1 cellular context compared by ENCODE assay signal in the genomic region with DNA sequence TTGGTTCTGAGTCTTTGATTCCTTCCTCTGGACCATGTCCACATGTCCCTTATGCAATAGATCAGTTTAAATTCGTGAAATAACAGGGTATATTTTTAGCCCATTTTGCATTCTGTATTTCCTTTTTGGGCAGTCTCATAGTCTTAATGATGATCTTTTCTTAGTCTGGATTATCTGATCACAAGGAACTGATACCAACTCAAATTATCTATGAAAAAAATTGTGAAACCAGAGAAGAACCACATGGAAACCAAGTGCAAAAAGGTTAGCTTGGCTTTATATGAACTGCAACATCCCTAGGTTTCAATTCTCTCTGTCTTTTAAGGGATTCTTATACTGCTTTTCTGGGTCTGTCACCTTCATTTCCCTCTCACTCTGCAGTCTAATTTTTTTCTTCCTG.
TF ChIP-seq lines count a peak whose summit lies in the region.

No MANE protein-coding gene starts in this region.

TF ChIP-seq in GM12878, 131 proteins besides CTCF, POLR2A, EP300 and RAD21 (continued from another document and continues in another):
- TF ChIP-seq, protein P1, sequence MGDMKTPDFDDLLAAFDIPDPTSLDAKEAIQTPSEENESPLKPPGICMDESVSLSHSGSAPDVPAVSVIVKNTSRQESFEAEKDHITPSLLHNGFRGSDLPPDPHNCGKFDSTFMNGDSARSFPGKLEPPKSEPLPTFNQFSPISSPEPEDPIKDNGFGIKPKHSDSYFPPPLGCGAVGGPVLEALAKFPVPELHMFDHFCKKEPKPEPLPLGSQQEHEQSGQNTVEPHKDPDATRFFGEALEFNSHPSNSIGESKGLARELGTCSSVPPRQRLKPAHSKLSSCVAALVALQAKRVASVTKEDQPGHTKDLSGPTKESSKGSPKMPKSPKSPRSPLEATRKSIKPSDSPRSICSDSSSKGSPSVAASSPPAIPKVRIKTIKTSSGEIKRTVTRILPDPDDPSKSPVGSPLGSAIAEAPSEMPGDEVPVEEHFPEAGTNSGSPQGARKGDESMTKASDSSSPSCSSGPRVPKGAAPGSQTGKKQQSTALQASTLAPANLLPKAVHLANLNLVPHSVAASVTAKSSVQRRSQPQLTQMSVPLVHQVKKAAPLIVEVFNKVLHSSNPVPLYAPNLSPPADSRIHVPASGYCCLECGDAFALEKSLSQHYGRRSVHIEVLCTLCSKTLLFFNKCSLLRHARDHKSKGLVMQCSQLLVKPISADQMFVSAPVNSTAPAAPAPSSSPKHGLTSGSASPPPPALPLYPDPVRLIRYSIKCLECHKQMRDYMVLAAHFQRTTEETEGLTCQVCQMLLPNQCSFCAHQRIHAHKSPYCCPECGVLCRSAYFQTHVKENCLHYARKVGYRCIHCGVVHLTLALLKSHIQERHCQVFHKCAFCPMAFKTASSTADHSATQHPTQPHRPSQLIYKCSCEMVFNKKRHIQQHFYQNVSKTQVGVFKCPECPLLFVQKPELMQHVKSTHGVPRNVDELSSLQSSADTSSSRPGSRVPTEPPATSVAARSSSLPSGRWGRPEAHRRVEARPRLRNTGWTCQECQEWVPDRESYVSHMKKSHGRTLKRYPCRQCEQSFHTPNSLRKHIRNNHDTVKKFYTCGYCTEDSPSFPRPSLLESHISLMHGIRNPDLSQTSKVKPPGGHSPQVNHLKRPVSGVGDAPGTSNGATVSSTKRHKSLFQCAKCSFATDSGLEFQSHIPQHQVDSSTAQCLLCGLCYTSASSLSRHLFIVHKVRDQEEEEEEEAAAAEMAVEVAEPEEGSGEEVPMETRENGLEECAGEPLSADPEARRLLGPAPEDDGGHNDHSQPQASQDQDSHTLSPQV (IDR thresholded peaks at IDR 0.05) = no peak
- TF ChIP-seq ZNF24 (IDR thresholded peaks at IDR 0.05) = 0 out of 2 replicates have a peak, but pooled peaks have one; percentile 59
- TF ChIP-seq, protein P2, sequence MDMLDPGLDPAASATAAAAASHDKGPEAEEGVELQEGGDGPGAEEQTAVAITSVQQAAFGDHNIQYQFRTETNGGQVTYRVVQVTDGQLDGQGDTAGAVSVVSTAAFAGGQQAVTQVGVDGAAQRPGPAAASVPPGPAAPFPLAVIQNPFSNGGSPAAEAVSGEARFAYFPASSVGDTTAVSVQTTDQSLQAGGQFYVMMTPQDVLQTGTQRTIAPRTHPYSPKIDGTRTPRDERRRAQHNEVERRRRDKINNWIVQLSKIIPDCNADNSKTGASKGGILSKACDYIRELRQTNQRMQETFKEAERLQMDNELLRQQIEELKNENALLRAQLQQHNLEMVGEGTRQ (IDR thresholded peaks at IDR 0.05; ENCODE audit: borderline replicate concordance, low read depth, low read length) = no peak
- TF ChIP-seq FOS (IDR thresholded peaks at IDR 0.05; ENCODE audit: borderline replicate concordance, extremely low read depth, insufficient read length) = no peak
- no peak for TF ChIP-seq FOXK2 (IDR thresholded peaks at IDR 0.05)
- peak; percentile 85 for TF ChIP-seq SPI1 (IDR thresholded peaks at IDR 0.05; ENCODE audit: borderline replicate concordance, insufficient read depth, low read depth, low read length)
- no peak for TF ChIP-seq BACH1 (IDR thresholded peaks at IDR 0.05; ENCODE audit: borderline replicate concordance)
- no peak for TF ChIP-seq HDAC2 (IDR thresholded peaks at IDR 0.05)
- TF ChIP-seq, protein P3, sequence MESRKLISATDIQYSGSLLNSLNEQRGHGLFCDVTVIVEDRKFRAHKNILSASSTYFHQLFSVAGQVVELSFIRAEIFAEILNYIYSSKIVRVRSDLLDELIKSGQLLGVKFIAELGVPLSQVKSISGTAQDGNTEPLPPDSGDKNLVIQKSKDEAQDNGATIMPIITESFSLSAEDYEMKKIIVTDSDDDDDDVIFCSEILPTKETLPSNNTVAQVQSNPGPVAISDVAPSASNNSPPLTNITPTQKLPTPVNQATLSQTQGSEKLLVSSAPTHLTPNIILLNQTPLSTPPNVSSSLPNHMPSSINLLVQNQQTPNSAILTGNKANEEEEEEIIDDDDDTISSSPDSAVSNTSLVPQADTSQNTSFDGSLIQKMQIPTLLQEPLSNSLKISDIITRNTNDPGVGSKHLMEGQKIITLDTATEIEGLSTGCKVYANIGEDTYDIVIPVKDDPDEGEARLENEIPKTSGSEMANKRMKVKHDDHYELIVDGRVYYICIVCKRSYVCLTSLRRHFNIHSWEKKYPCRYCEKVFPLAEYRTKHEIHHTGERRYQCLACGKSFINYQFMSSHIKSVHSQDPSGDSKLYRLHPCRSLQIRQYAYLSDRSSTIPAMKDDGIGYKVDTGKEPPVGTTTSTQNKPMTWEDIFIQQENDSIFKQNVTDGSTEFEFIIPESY (IDR thresholded peaks at IDR 0.05) = no peak
- no peak for TF ChIP-seq ESRRA (IDR thresholded peaks at IDR 0.05; ENCODE audit: low read length)
- no peak for TF ChIP-seq CREB1 (IDR thresholded peaks at IDR 0.05; ENCODE audit: low read depth)
- TF ChIP-seq, protein P4, sequence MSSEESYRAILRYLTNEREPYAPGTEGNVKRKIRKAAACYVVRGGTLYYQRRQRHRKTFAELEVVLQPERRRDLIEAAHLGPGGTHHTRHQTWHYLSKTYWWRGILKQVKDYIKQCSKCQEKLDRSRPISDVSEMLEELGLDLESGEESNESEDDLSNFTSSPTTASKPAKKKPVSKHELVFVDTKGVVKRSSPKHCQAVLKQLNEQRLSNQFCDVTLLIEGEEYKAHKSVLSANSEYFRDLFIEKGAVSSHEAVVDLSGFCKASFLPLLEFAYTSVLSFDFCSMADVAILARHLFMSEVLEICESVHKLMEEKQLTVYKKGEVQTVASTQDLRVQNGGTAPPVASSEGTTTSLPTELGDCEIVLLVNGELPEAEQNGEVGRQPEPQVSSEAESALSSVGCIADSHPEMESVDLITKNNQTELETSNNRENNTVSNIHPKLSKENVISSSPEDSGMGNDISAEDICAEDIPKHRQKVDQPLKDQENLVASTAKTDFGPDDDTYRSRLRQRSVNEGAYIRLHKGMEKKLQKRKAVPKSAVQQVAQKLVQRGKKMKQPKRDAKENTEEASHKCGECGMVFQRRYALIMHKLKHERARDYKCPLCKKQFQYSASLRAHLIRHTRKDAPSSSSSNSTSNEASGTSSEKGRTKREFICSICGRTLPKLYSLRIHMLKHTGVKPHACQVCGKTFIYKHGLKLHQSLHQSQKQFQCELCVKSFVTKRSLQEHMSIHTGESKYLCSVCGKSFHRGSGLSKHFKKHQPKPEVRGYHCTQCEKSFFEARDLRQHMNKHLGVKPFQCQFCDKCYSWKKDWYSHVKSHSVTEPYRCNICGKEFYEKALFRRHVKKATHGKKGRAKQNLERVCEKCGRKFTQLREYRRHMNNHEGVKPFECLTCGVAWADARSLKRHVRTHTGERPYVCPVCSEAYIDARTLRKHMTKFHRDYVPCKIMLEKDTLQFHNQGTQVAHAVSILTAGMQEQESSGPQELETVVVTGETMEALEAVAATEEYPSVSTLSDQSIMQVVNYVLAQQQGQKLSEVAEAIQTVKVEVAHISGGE (CRISPR knock-in tag; IDR thresholded peaks at IDR 0.05) = no peak
- TF ChIP-seq, protein P5, sequence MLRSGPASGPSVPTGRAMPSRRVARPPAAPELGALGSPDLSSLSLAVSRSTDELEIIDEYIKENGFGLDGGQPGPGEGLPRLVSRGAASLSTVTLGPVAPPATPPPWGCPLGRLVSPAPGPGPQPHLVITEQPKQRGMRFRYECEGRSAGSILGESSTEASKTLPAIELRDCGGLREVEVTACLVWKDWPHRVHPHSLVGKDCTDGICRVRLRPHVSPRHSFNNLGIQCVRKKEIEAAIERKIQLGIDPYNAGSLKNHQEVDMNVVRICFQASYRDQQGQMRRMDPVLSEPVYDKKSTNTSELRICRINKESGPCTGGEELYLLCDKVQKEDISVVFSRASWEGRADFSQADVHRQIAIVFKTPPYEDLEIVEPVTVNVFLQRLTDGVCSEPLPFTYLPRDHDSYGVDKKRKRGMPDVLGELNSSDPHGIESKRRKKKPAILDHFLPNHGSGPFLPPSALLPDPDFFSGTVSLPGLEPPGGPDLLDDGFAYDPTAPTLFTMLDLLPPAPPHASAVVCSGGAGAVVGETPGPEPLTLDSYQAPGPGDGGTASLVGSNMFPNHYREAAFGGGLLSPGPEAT (IDR thresholded peaks at IDR 0.05; ENCODE audit: low read depth) = peak; percentile 51; the same call in 1 of the 2 replicates
- TF ChIP-seq BHLHE40 (IDR thresholded peaks at IDR 0.05; ENCODE audit: borderline replicate concordance in 1 of 2, low read depth in 2 of 2, low read length in 1 of 2) = no peak
- TF ChIP-seq CBX3 (IDR thresholded peaks at IDR 0.05; ENCODE audit: borderline replicate concordance, low read depth) = no peak
- TF ChIP-seq, protein P6, sequence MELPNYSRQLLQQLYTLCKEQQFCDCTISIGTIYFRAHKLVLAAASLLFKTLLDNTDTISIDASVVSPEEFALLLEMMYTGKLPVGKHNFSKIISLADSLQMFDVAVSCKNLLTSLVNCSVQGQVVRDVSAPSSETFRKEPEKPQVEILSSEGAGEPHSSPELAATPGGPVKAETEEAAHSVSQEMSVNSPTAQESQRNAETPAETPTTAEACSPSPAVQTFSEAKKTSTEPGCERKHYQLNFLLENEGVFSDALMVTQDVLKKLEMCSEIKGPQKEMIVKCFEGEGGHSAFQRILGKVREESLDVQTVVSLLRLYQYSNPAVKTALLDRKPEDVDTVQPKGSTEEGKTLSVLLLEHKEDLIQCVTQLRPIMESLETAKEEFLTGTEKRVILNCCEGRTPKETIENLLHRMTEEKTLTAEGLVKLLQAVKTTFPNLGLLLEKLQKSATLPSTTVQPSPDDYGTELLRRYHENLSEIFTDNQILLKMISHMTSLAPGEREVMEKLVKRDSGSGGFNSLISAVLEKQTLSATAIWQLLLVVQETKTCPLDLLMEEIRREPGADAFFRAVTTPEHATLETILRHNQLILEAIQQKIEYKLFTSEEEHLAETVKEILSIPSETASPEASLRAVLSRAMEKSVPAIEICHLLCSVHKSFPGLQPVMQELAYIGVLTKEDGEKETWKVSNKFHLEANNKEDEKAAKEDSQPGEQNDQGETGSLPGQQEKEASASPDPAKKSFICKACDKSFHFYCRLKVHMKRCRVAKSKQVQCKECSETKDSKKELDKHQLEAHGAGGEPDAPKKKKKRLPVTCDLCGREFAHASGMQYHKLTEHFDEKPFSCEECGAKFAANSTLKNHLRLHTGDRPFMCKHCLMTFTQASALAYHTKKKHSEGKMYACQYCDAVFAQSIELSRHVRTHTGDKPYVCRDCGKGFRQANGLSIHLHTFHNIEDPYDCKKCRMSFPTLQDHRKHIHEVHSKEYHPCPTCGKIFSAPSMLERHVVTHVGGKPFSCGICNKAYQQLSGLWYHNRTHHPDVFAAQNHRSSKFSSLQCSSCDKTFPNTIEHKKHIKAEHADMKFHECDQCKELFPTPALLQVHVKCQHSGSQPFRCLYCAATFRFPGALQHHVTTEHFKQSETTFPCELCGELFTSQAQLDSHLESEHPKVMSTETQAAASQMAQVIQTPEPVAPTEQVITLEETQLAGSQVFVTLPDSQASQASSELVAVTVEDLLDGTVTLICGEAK (IDR thresholded peaks at IDR 0.05; ENCODE audit: borderline replicate concordance) = no peak
- no peak for TF ChIP-seq NR2C2 (IDR thresholded peaks at IDR 0.05; ENCODE audit: borderline replicate concordance, control insufficient read depth, insufficient read length, low read depth)
- TF ChIP-seq, protein P7, sequence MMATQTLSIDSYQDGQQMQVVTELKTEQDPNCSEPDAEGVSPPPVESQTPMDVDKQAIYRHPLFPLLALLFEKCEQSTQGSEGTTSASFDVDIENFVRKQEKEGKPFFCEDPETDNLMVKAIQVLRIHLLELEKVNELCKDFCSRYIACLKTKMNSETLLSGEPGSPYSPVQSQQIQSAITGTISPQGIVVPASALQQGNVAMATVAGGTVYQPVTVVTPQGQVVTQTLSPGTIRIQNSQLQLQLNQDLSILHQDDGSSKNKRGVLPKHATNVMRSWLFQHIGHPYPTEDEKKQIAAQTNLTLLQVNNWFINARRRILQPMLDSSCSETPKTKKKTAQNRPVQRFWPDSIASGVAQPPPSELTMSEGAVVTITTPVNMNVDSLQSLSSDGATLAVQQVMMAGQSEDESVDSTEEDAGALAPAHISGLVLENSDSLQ (IDR thresholded peaks at IDR 0.05) = no peak
- TF ChIP-seq PML (IDR thresholded peaks at IDR 0.05; ENCODE audit: low read length) = no peak
- no peak for TF ChIP-seq GATAD2B (conservative IDR thresholded peaks at IDR 0.05; ENCODE audit: low read depth)
- 0 out of 2 replicates have a peak, but pooled peaks have one; percentile 77 for TF ChIP-seq ZNF217 (IDR thresholded peaks at IDR 0.05)
- TF ChIP-seq ZNF384 (IDR thresholded peaks at IDR 0.05; ENCODE audit: borderline replicate concordance, low read depth, low read length) = peak; percentile 62; the same call in 1 of the 2 replicates
- 0 out of 2 replicates have a peak, but pooled peaks have one; percentile 34 for TF ChIP-seq ATF7 (IDR thresholded peaks at IDR 0.05; ENCODE audit: low read depth)
- no peak for TF ChIP-seq HCFC1 (IDR thresholded peaks at IDR 0.05; ENCODE audit: low read length)
- TF ChIP-seq ZBED1 (IDR thresholded peaks at IDR 0.05; ENCODE audit: borderline replicate concordance) = no peak
- TF ChIP-seq TCF7 (IDR thresholded peaks at IDR 0.05; ENCODE audit: borderline replicate concordance) = peak; percentile 38; the same call in 1 of the 2 replicates
- TF ChIP-seq BCL11A (IDR thresholded peaks at IDR 0.05; ENCODE audit: low read depth, low read length) = peak; percentile 55; the same call in 1 of the 2 replicates
- TF ChIP-seq ASH2L (IDR thresholded peaks at IDR 0.05; ENCODE audit: borderline replicate concordance, low read depth) = no peak
- no peak for TF ChIP-seq BRCA1 (IDR thresholded peaks at IDR 0.05; ENCODE audit: low read depth, low read length)
- TF ChIP-seq, protein P8, sequence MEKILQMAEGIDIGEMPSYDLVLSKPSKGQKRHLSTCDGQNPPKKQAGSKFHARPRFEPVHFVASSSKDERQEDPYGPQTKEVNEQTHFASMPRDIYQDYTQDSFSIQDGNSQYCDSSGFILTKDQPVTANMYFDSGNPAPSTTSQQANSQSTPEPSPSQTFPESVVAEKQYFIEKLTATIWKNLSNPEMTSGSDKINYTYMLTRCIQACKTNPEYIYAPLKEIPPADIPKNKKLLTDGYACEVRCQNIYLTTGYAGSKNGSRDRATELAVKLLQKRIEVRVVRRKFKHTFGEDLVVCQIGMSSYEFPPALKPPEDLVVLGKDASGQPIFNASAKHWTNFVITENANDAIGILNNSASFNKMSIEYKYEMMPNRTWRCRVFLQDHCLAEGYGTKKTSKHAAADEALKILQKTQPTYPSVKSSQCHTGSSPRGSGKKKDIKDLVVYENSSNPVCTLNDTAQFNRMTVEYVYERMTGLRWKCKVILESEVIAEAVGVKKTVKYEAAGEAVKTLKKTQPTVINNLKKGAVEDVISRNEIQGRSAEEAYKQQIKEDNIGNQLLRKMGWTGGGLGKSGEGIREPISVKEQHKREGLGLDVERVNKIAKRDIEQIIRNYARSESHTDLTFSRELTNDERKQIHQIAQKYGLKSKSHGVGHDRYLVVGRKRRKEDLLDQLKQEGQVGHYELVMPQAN (conservative IDR thresholded peaks at IDR 0.05) = no peak
- no peak for TF ChIP-seq RFX5 (IDR thresholded peaks at IDR 0.05; ENCODE audit: low read depth, low read length)
- TF ChIP-seq CEBPB (IDR thresholded peaks at IDR 0.05; ENCODE audit: borderline replicate concordance in 1 of 2, low read depth in 2 of 2, low read length in 2 of 2) = no peak
- no peak for TF ChIP-seq POLR2AphosphoS5 (IDR thresholded peaks at IDR 0.05; ENCODE audit: low read length)
- no peak for TF ChIP-seq SMAD5 (IDR thresholded peaks at IDR 0.05; ENCODE audit: low read depth)
- no peak for TF ChIP-seq RCOR1 (conservative IDR thresholded peaks at IDR 0.05; ENCODE audit: low read depth, low read length)
- TF ChIP-seq SMC3 (IDR thresholded peaks at IDR 0.05; ENCODE audit: borderline replicate concordance, low read length) = no peak
- no peak for TF ChIP-seq LARP7 (IDR thresholded peaks at IDR 0.05)
- TF ChIP-seq TCF12 (IDR thresholded peaks at IDR 0.05; ENCODE audit: low read depth, low read length) = no peak
- peak; percentile 74 for TF ChIP-seq NR2F1 (conservative IDR thresholded peaks at IDR 0.05)
- no peak for TF ChIP-seq ZNF622 (IDR thresholded peaks at IDR 0.05)
